ENCODE assay signal across 16 cellular contexts in genomic region chr11:73200256-73200655, GRCh38. TPM values are rescaled to one million over a fixed set of nuclear protein-coding genes. Genes with fewer than 3 reads are reported as not detected.
DNase-seq lines count a peak whose midpoint lies in the region; ATAC-seq, FAIRE-seq and TF ChIP-seq lines count a peak whose summit lies in the region.
"Had no signal": no experiment of that assay in that cellular context is flagged by ENCODE, and none has a peak within 500 bp of the region (broad histone marks: within the 10 kb centered on the region; RNA-seq: fewer than 3 reads in every experiment).

No MANE protein-coding gene starts in this region.

- CTCF ChIA-PET in SK-N-SH (lab: Yijun Ruan, JAX), result interaction anchor here (0.8 to 1.5 kb wide), 5 partner anchors 12 to 368 kb away, joined by 3 read pairs; no protein-coding TSS in a partner anchor

- no peaks in the 10 kb centered on the region for H3K36me3 ChIP-seq in SK-N-SH (replicated peaks in 1 of 2; ENCODE audit: control insufficient read depth in 1 of 2, insufficient read depth in 2 of 2, low read length in 1 of 2)
- no peaks in the 10 kb centered on the region for H3K36me3 ChIP-seq in left lung
- H3K36me3 ChIP-seq in suprapubic skin, result no peaks in the 10 kb centered on the region
- no peaks in the 10 kb centered on the region for H3K36me3 ChIP-seq in esophagus muscularis mucosa

- H3K4me2 ChIP-seq in SK-N-SH, result no peak overlapping the region

- TF ChIP-seq POLR2A in suprapubic skin (IDR thresholded peaks at IDR 0.05) (no peak), esophagus muscularis mucosa (IDR thresholded peaks at IDR 0.05; ENCODE audit: low read depth) (no peak), H54 (IDR thresholded peaks at IDR 0.05; ENCODE audit: low read depth, low read length) (no peak)

- no peaks in the 10 kb centered on the region for H3F3A ChIP-seq in SK-N-SH (replicated peaks; ENCODE audit: insufficient read depth)

- DNase-seq in SK-N-SH, result no peak
- DNase-seq in amniotic epithelial cell (ENCODE audit: low read depth), result peak; percentile 37
- peak in 1 of 2 donors; percentile 35 for DNase-seq in left lung
- peak in 1 of 2 donors; percentile 29 for DNase-seq in suprapubic skin (ENCODE audit: low spot score in 2 of 2)
- no peak for DNase-seq in esophagus muscularis mucosa (ENCODE audit: extremely low spot score)
- DNase-seq in kidney glomerular epithelial cell (lab: John Stamatoyannopoulos, UW), result no peak
- DNase-seq in H54 (ENCODE audit: insufficient read length, low spot score), result no peak
- DNase-seq: CD8-positive, alpha-beta memory T cell; effector memory CD8-positive, alpha-beta T cell; SHP77 treated with DMSO at 0.1 percent for 48 hours; stimulated activated naive CD4-positive, alpha-beta T cell had no signal

- FAIRE-seq in H54 (lab: Jason Lieb, UNC), result no peak
- FAIRE-seq: A204.1, TTC549 had no signal

- no peaks in the 10 kb centered on the region for H3K9me3 ChIP-seq in SK-N-SH
- no peaks in the 10 kb centered on the region for H3K9me3 ChIP-seq in left lung
- H3K9me3 ChIP-seq in suprapubic skin, result no peaks in the 10 kb centered on the region
- no peaks in the 10 kb centered on the region for H3K9me3 ChIP-seq in esophagus muscularis mucosa

- H4K20me1 ChIP-seq in SK-N-SH (ENCODE audit: insufficient read depth), result no peaks in the 10 kb centered on the region

- no peak for TF ChIP-seq RAD21 in SK-N-SH (IDR thresholded peaks at IDR 0.05; ENCODE audit: low read length)

- no peak overlapping the region for H2AFZ ChIP-seq in SK-N-SH (ENCODE audit: low read depth)

- H3K9me2 ChIP-seq in SK-N-SH, result no peaks in the 10 kb centered on the region

- no peaks in the 10 kb centered on the region for H3K79me2 ChIP-seq in SK-N-SH (ENCODE audit: insufficient read depth)

- ATAC-seq in SK-N-SH treated with all-trans-retinoic acid at 6 μM for 48 hours (no peak), left lung (peak; percentile 45)
- ATAC-seq: effector memory CD8-positive, alpha-beta T cell; HCT116 had no signal

- POLR2A ChIA-PET in SK-N-SH (lab: Yijun Ruan, JAX), result no interaction called here

- intact Hi-C loops in left lung (cut with DNase I) (no loop called here), esophagus muscularis mucosa (cut with DNase I) (no loop called here)

- H3K4me1 ChIP-seq in SK-N-SH (ENCODE audit: control insufficient read depth in 1 of 2, insufficient read depth in 2 of 2, low read depth in 1 of 2, low read length in 1 of 2) (peaks cover 0 to 6% of the 10 kb centered on the region in 2 experiments; a peak in 1 of 4 replicates), left lung (peaks cover 3 to 65% of the 10 kb centered on the region in 2 donors), suprapubic skin (peaks cover 44% of the 10 kb centered on the region), esophagus muscularis mucosa (peaks cover 0 to 6% (median 0%) of the 10 kb centered on the region in 4 donors)

- no peaks in the 10 kb centered on the region for H3K27me3 ChIP-seq in SK-N-SH (ENCODE audit: insufficient read depth)
- H3K27me3 ChIP-seq in left lung, result no peaks in the 10 kb centered on the region
- H3K27me3 ChIP-seq in suprapubic skin, result no peaks in the 10 kb centered on the region
- no peaks in the 10 kb centered on the region for H3K27me3 ChIP-seq in esophagus muscularis mucosa

- no peak overlapping the region for H3K27ac ChIP-seq in SK-N-SH (ENCODE audit: low read depth in 2 of 2, low read length in 1 of 2)
- peak overlapping the region; percentile 64 to 83 for H3K27ac ChIP-seq in left lung
- peak overlapping the region; percentile 64 for H3K27ac ChIP-seq in suprapubic skin
- no peak overlapping the region for H3K27ac ChIP-seq in esophagus muscularis mucosa (replicated peaks in 1 of 4)

- H3K9ac ChIP-seq in SK-N-SH, result no peak overlapping the region

- TF ChIP-seq CTCF in SK-N-SH (IDR thresholded peaks at IDR 0.05) (no peak), left lung (IDR thresholded peaks at IDR 0.05) (no peak), suprapubic skin (IDR thresholded peaks at IDR 0.05) (no peak), esophagus muscularis mucosa (IDR thresholded peaks at IDR 0.05) (no peak)

- H3K4me3 ChIP-seq in SK-N-SH (ENCODE audit: low read depth in 2 of 2, low read length in 1 of 2) (no peak overlapping the region), left lung (no peak overlapping the region), suprapubic skin (no peak overlapping the region), esophagus muscularis mucosa (no peak overlapping the region)

- no peak for TF ChIP-seq EP300 in SK-N-SH (IDR thresholded peaks at IDR 0.05; ENCODE audit: borderline replicate concordance in 1 of 2, low read depth in 1 of 2, low read length in 1 of 2)
- TF ChIP-seq EP300 in suprapubic skin (IDR thresholded peaks at IDR 0.05), result no peak
- TF ChIP-seq EP300 in esophagus muscularis mucosa (IDR thresholded peaks at IDR 0.05), result no peak

TF ChIP-seq in SK-N-SH treated with all-trans-retinoic acid at 6 μM for 48 hours, 23 proteins besides CTCF, POLR2A, EP300 and RAD21:
- TF ChIP-seq GLIS3 (CRISPR knock-in tag; IDR thresholded peaks at IDR 0.05) (no peak), TSHZ2 (CRISPR knock-in tag; IDR thresholded peaks at IDR 0.05) (no peak), ZNF70 (CRISPR knock-in tag; IDR thresholded peaks at IDR 0.05) (peak; percentile 53; the same call in 1 of the 2 replicates)

TF ChIP-seq in SK-N-SH, 30 proteins besides CTCF, POLR2A, EP300 and RAD21 (continues in another document):
- TF ChIP-seq RCOR1 (IDR thresholded peaks at IDR 0.05; ENCODE audit: low read length) (no peak), RFX5 (IDR thresholded peaks at IDR 0.05; ENCODE audit: low read length) (no peak), ZBTB33 (IDR thresholded peaks at IDR 0.05; ENCODE audit: borderline replicate concordance, low read depth) (no peak), PBX3 (IDR thresholded peaks at IDR 0.05) (no peak), TAF1 (IDR thresholded peaks at IDR 0.05; ENCODE audit: borderline replicate concordance, low read depth, low read length) (no peak), TCF12 (IDR thresholded peaks at IDR 0.05) (no peak), SMC3 (IDR thresholded peaks at IDR 0.05; ENCODE audit: low read depth, low read length) (no peak), MAX (IDR thresholded peaks at IDR 0.05; ENCODE audit: low read depth) (no peak), USF1 (IDR thresholded peaks at IDR 0.05; ENCODE audit: borderline replicate concordance, low read depth) (no peak), EZH2phosphoT487 (IDR thresholded peaks at IDR 0.05; ENCODE audit: borderline replicate concordance, low read depth) (no peak), GATA2 (CRISPR knock-in tag; IDR thresholded peaks at IDR 0.05) (no peak), GABPA (IDR thresholded peaks at IDR 0.05; ENCODE audit: low read depth) (no peak), FOXJ3 (CRISPR knock-in tag; IDR thresholded peaks at IDR 0.05) (no peak), TEAD4 (IDR thresholded peaks at IDR 0.05; ENCODE audit: borderline replicate concordance, insufficient read depth) (no peak), SIN3A (IDR thresholded peaks at IDR 0.05; ENCODE audit: borderline replicate concordance, low read depth, low read length) (no peak)

RNA-seq across cellular contexts. Expression of gene P2RY2, which starts 17.8 kb away (rescaled TPM):
- 0.12 and 0.13 TPM in 2 replicates for polyA plus RNA-seq in SK-N-SH (2012; rRNA removed)
- 0.05 and 0.07 TPM in 2 replicates for polyA plus RNA-seq in SK-N-SH (2012; cell fraction: cytosol; rRNA removed)
- 0.02 and 0.14 TPM in 2 replicates for polyA plus RNA-seq in SK-N-SH (2012; cell fraction: nucleus; rRNA removed)
- 10 to 100 TPM in 1 of 2 donors, 1 to 10 TPM in 1; 9.3 to 10.3 TPM for total RNA-seq in left lung
- 10 to 100 TPM in 3 of 4 donors, 1 to 10 TPM in 1; 5.5 to 15.9 (median 12.8) TPM for total RNA-seq in suprapubic skin
- under 1 TPM in 3 of 4 donors, not detected in 1; 0.32 to 0.83 (median 0.52) TPM for total RNA-seq in esophagus muscularis mucosa
- total RNA-seq: activated CD8-positive, alpha-beta memory T cell treated with anti-CD3 and anti-CD28 coated beads for 36 hours; CD8-positive, alpha-beta memory T cell had no signal
- polyA plus RNA-seq: CD8-positive, alpha-beta memory T cell had no signal

RNA-seq across cellular contexts. Expression of gene FCHSD2, which starts 58.1 kb away (rescaled TPM):
- polyA plus RNA-seq in SK-N-SH (2012; rRNA removed), result 10.4 and 12.7 TPM in 2 replicates
- 13.0 and 13.2 TPM in 2 replicates for polyA plus RNA-seq in SK-N-SH (2012; cell fraction: cytosol; rRNA removed)
- 11.8 and 20.3 TPM in 2 replicates for polyA plus RNA-seq in SK-N-SH (2012; cell fraction: nucleus; rRNA removed)
- total RNA-seq in left lung (10 to 100 TPM; 48.7 to 58.2 TPM), suprapubic skin (10 to 100 TPM in 1 of 4 donors, 1 to 10 TPM in 3; 5.7 to 16.8 (median 7.9) TPM), esophagus muscularis mucosa (10 to 100 TPM; 20.4 to 42.4 (median 26.4) TPM)

Comparison
In these comparisons a context has a peak if more than half of its experiments do, and no peak if none do; other contexts are left out.
1. H3K27ac ChIP-seq: peak in left lung (2 of 2) and suprapubic skin (single experiment); none in SK-N-SH (0 of 2) and esophagus muscularis mucosa (0 of 4).